ENCODE assay signal across 9 cellular contexts in genomic region chr9:123321874-123322770, GRCh38. TPM values are rescaled to one million over a fixed set of nuclear protein-coding genes. Genes with fewer than 3 reads are reported as not detected.
DNase-seq lines count a peak whose midpoint lies in the region; ATAC-seq and TF ChIP-seq lines count a peak whose summit lies in the region.
"Had no signal": no experiment of that assay in that cellular context is flagged by ENCODE, and none has a peak within 500 bp of the region (broad histone marks: within the 10 kb centered on the region; RNA-seq: fewer than 3 reads in every experiment).

No MANE protein-coding gene starts in this region.

- peak; percentile 25 for ATAC-seq in GM19023 (IDR thresholded peaks at IDR 0.05; ENCODE audit: unreplicated experiment)
- peak; percentile 32 for ATAC-seq in HG03280 (IDR thresholded peaks at IDR 0.05; ENCODE audit: unreplicated experiment)

- TF ChIP-seq POLR2A in ovary (IDR thresholded peaks at IDR 0.05), result no peak
- no peak for TF ChIP-seq POLR2A in stomach (IDR thresholded peaks at IDR 0.05)

- peak overlapping the region; percentile 66 to 92 (median 82) for H3K27ac Mint-ChIP-seq in CD8-positive, alpha-beta memory T cell
- H3K27ac Mint-ChIP-seq in chondrocyte (ENCODE audit: unreplicated experiment), result peak overlapping the region; percentile 58

- H3K4me1 Mint-ChIP-seq in CD8-positive, alpha-beta memory T cell, result peaks cover 23 to 49% (median 24%) of the 10 kb centered on the region in 3 donors
- H3K4me1 Mint-ChIP-seq in chondrocyte (ENCODE audit: low read depth), result peaks cover 20% of the 10 kb centered on the region

- H3K36me3 ChIP-seq in CD8-positive, alpha-beta memory T cell (ENCODE audit: insufficient read depth, low read length), result no peaks in the 10 kb centered on the region
- H3K36me3 ChIP-seq in ovary (no peaks in the 10 kb centered on the region), stomach (no peaks in the 10 kb centered on the region)

- no peak for DNase-seq in CD8-positive, alpha-beta memory T cell
- no peak for DNase-seq in chondrocyte (ENCODE audit: low spot score)
- DNase-seq in GM03348 (ENCODE audit: low spot score), result no peak
- no peak for DNase-seq in ovary
- no peak for DNase-seq in stomach
- DNase-seq in stimulated activated CD4-positive, alpha-beta T cell treated with anti-CD3 and anti-CD28 coated beads, Interleukin-2, amount 100 ng/mL, for 24 hours, result no peak

- no peak for TF ChIP-seq EP300 in ovary (IDR thresholded peaks at IDR 0.05)
- no peak for TF ChIP-seq EP300 in stomach (IDR thresholded peaks at IDR 0.05)

- H3K4me3 ChIP-seq in CD8-positive, alpha-beta memory T cell (ENCODE audit: low read length), result peak overlapping the region; percentile 25
- no peak overlapping the region for H3K4me3 ChIP-seq in ovary
- H3K4me3 ChIP-seq in stomach, result no peak overlapping the region

- POLR2A ChIA-PET in CD8-positive, alpha-beta memory T cell (lab: Charles Lee), result interaction anchor here (0.5 to 1.5 kb wide), 4 partner anchors 17 to 1640 kb away, joined by 3 to 9 read pairs (median 6); no protein-coding TSS in a partner anchor

- H3K4me1 ChIP-seq in CD8-positive, alpha-beta memory T cell (ENCODE audit: insufficient read depth, low read length), result peaks cover 32% of the 10 kb centered on the region
- H3K4me1 ChIP-seq in ovary (ENCODE audit: insufficient read depth) (no peaks in the 10 kb centered on the region), stomach (peaks cover 8 to 45% (median 27%) of the 10 kb centered on the region in 4 donors)

- no peaks in the 10 kb centered on the region for H3K9me3 Mint-ChIP-seq in CD8-positive, alpha-beta memory T cell
- H3K9me3 Mint-ChIP-seq in chondrocyte (ENCODE audit: low read depth), result no peaks in the 10 kb centered on the region

- H3K27me3 Mint-ChIP-seq in CD8-positive, alpha-beta memory T cell, result peaks cover 5 to 7% of the 10 kb centered on the region in 2 donors
- H3K27me3 Mint-ChIP-seq in chondrocyte (ENCODE audit: low read depth), result peaks cover 6% of the 10 kb centered on the region

- CTCF ChIA-PET in CD8-positive, alpha-beta memory T cell (lab: Charles Lee), result interaction anchor here (1.1 to 1.6 kb wide), 4 partner anchors 15 to 28 kb away, joined by 3 to 6 read pairs (median 5); no protein-coding TSS in a partner anchor

- H3K27ac ChIP-seq in CD8-positive, alpha-beta memory T cell (ENCODE audit: low read depth, low read length), result no peak overlapping the region
- H3K27ac ChIP-seq in ovary (no peak overlapping the region), stomach (no peak overlapping the region)

- 83 to 87% (median 85%) methylated on average over 6 of the region's 6 CpGs for WGBS in ovary, 3 donors
- WGBS in stomach, 5 donors, result 81 to 84% (median 84%) methylated on average over 6 of the region's 6 CpGs

- H3K27me3 ChIP-seq in CD8-positive, alpha-beta memory T cell (ENCODE audit: insufficient read depth, low read length, poor library complexity, severe bottlenecking), result no peaks in the 10 kb centered on the region
- H3K27me3 ChIP-seq in ovary (no peaks in the 10 kb centered on the region), stomach (no peaks in the 10 kb centered on the region)

- no peaks in the 10 kb centered on the region for H3K9me3 ChIP-seq in CD8-positive, alpha-beta memory T cell (ENCODE audit: low read length)
- H3K9me3 ChIP-seq in ovary (no peaks in the 10 kb centered on the region), stomach (no peaks in the 10 kb centered on the region)

- H3K4me3 Mint-ChIP-seq in CD8-positive, alpha-beta memory T cell, result peak overlapping the region; percentile 6 to 79 (median 59)
- H3K4me3 Mint-ChIP-seq in chondrocyte (ENCODE audit: unreplicated experiment), result no peak overlapping the region

- no peaks in the 10 kb centered on the region for H3K36me3 Mint-ChIP-seq in CD8-positive, alpha-beta memory T cell
- H3K36me3 Mint-ChIP-seq in chondrocyte (ENCODE audit: low read depth), result no peaks in the 10 kb centered on the region

- TF ChIP-seq CTCF in chondrocyte (IDR thresholded peaks at IDR 0.05) (no peak), ovary (IDR thresholded peaks at IDR 0.05) (no peak), stomach (IDR thresholded peaks at IDR 0.05) (no peak)

- intact Hi-C loops in ovary (cut with DNase I) (no loop called here), stomach (cut with DNase I; ENCODE audit: low total_unique reads) (no loop called here)

RNA-seq across cellular contexts. Expression of gene CRB2, which starts 33.9 kb away (rescaled TPM):
- total RNA-seq in CD8-positive, alpha-beta memory T cell, result not detected
- 0.05 TPM for polyA plus RNA-seq in CD8-positive, alpha-beta memory T cell
- total RNA-seq in chondrocyte, result 0.07 TPM in 1 of 3 replicates, not detected in the others
- 10 to 100 TPM in 1 of 7 donors, 1 to 10 TPM in 2, under 1 TPM in 4; 0.25 to 20.4 (median 0.62) TPM for total RNA-seq in ovary
- polyA plus RNA-seq in ovary, result under 1 TPM; 0.13 to 0.15 TPM
- 1 to 10 TPM in 1 of 5 donors, under 1 TPM in 1, not detected in 3; 0.18 to 4.3 TPM for total RNA-seq in stomach
- under 1 TPM in 2 of 3 donors, not detected in 1; 0.03 to 0.19 TPM for polyA plus RNA-seq in stomach
- total RNA-seq: mononuclear cell had no signal

RNA-seq across cellular contexts. Expression of gene STRBP, which starts 53.7 kb away (rescaled TPM):
- total RNA-seq in CD8-positive, alpha-beta memory T cell, result 10 to 100 TPM; 31.4 to 32.3 TPM
- polyA plus RNA-seq in CD8-positive, alpha-beta memory T cell, result 22.2 TPM
- 11.7 to 13.8 TPM (median 13.5 TPM) in 3 replicates for total RNA-seq in chondrocyte
- 10 to 100 TPM in 6 of 7 donors, 1 to 10 TPM in 1; 7.4 to 18.8 (median 11.2) TPM for total RNA-seq in ovary
- polyA plus RNA-seq in ovary, result 1 to 10 TPM; 4.9 to 7.2 TPM
- 10 to 100 TPM in 3 of 5 donors, 1 to 10 TPM in 2; 5.5 to 21.0 (median 11.6) TPM for total RNA-seq in stomach
- polyA plus RNA-seq in stomach, result 10 to 100 TPM in 1 of 3 donors, 1 to 10 TPM in 2; 8.2 to 17.4 (median 8.8) TPM
